1 cellular context compared by ENCODE assay signal in the genomic region with DNA sequence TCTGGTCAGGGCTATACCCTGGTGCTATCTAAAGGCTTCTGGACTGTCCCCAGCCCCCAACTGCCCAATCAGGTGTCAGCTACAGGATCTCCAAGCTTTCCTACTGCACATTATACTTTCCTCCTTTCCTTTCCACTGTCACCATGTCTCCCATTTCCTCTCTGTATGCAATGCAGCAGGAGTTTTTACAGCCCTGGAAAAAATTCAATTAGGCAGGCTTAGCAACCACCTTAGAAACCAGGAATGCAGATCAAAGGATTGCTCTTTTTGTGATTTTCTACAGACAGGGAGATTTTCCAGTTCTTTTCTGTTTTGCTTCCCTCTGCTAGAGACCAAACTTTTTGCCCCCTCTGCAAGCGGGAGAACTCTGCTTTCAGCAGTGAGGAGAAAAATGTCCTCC.
TF ChIP-seq lines count a peak whose summit lies in the region.

No MANE protein-coding gene starts in this region.

TF ChIP-seq in GM23338, 12 proteins besides CTCF, POLR2A, EP300 and RAD21 (continued from another document):
- TF ChIP-seq ZNF114 (CRISPR knock-in tag; IDR thresholded peaks at IDR 0.05) (no peak), EZH2phosphoT487 (IDR thresholded peaks at IDR 0.05; ENCODE audit: unreplicated experiment) (no peak), NANOG (IDR thresholded peaks at IDR 0.05; ENCODE audit: borderline replicate concordance) (no peak), REST (IDR thresholded peaks at IDR 0.05; ENCODE audit: unreplicated experiment) (no peak), STAT1 (IDR thresholded peaks at IDR 0.05; ENCODE audit: unreplicated experiment) (no peak), ETS1 (IDR thresholded peaks at IDR 0.05) (no peak), ZNF331 (CRISPR knock-in tag; IDR thresholded peaks at IDR 0.05; ENCODE audit: low read depth) (no peak), CREB1 (CRISPR knock-in tag; IDR thresholded peaks at IDR 0.05; ENCODE audit: low read depth) (no peak)
